ENCODE assay signal across 13 cellular contexts in the genomic region with DNA sequence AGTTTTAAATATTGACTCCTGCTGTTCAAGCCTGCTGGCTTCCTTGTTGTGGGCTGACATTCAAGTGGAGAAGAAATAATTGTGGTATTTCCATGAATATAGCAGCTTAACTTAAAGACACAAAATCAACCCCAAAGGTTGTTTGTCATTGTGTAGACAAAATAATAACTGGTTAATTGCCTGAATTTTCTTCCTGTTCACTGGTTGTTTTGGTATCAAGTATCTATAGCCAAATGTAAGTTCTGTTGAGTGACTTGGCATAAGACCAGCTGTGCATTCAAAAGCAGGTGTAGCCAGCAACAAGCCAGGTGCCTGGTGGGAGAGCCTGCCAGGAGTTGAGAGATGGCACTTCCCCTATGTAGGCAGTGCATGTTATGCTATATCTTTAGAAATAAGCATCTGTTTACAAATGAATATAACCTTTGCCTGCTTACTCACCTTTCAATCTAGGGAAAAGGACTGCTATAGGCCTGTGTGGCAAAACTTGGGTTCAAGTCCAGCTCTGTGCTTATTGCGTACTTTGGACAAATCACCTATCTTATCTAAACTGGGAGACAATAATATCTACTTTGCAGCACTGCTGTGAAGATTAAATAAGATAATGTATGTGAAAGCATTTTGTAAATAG.
DNase-seq lines count a peak whose midpoint lies in the region; ATAC-seq and TF ChIP-seq lines count a peak whose summit lies in the region.
"Had no signal": no experiment of that assay in that cellular context is flagged by ENCODE, and none has a peak within 500 bp of the region (broad histone marks: within the 10 kb centered on the region; RNA-seq: fewer than 3 reads in every experiment).

No MANE protein-coding gene starts in this region.

- CTCF ChIA-PET in SK-N-SH (lab: Yijun Ruan, JAX): no interaction called here

- peak overlapping the region; percentile 90 for H3K18ac ChIP-seq in mesendoderm (ENCODE audit: low read length)

- H3K56ac ChIP-seq in mesendoderm (ENCODE audit: low read length): peak overlapping the region; percentile 80

- no peaks in the 10 kb centered on the region for H4K20me1 ChIP-seq in SK-N-SH (ENCODE audit: insufficient read depth)

- no peak overlapping the region for H3K4me3 ChIP-seq in mesendoderm (ENCODE audit: low read length)
- no peak overlapping the region for H3K4me3 ChIP-seq in upper lobe of left lung
- no peak overlapping the region for H3K4me3 ChIP-seq in SK-N-SH (ENCODE audit: low read depth in 2 of 2, low read length in 1 of 2)
- H3K4me3 ChIP-seq: breast epithelium, esophagus muscularis mucosa, PC-9 had no signal

- H3K79me2 ChIP-seq in mesendoderm (ENCODE audit: control insufficient read depth, insufficient read depth, low read length): no peaks in the 10 kb centered on the region
- no peaks in the 10 kb centered on the region for H3K79me2 ChIP-seq in SK-N-SH (ENCODE audit: insufficient read depth)

- H2BK15ac ChIP-seq in mesendoderm (replicated peaks; ENCODE audit: low read depth): peak overlapping the region; percentile 92

- TF ChIP-seq EP300 in upper lobe of left lung (IDR thresholded peaks at IDR 0.05): no peak
- no peak for TF ChIP-seq EP300 in SK-N-SH (IDR thresholded peaks at IDR 0.05; ENCODE audit: borderline replicate concordance in 1 of 2, low read depth in 1 of 2, low read length in 1 of 2)

- no peak overlapping the region for H2AK5ac ChIP-seq in mesendoderm (ENCODE audit: low read length)

- H3F3A ChIP-seq in SK-N-SH (replicated peaks; ENCODE audit: insufficient read depth): no peaks in the 10 kb centered on the region

- WGBS in mesendoderm (ENCODE audit: extremely low coverage, insufficient coverage, low lambda C conversion rate): no CpG with 5 or more reads among the region's 1 CpG
- WGBS in upper lobe of left lung, 2 donors: 96% methylated on average over 1 of the region's 1 CpG
- 100% methylated on average over 1 of the region's 1 CpG for WGBS in SK-N-SH (ENCODE audit: low lambda C conversion rate)

- no peak for TF ChIP-seq RAD21 in SK-N-SH (IDR thresholded peaks at IDR 0.05; ENCODE audit: low read length)

- H3K23ac ChIP-seq in mesendoderm (ENCODE audit: low read length): no peak overlapping the region

- H3K36me3 ChIP-seq in mesendoderm (ENCODE audit: control insufficient read depth, insufficient read depth, low read length) (no peaks in the 10 kb centered on the region), upper lobe of left lung (no peaks in the 10 kb centered on the region), SK-N-SH (replicated peaks in 1 of 2; ENCODE audit: control insufficient read depth in 1 of 2, insufficient read depth in 2 of 2, low read length in 1 of 2) (no peaks in the 10 kb centered on the region)
- H3K36me3 ChIP-seq: breast epithelium, esophagus muscularis mucosa had no signal

- H3K9me3 ChIP-seq in upper lobe of left lung: no peaks in the 10 kb centered on the region
- H3K9me3 ChIP-seq in SK-N-SH: no peaks in the 10 kb centered on the region
- H3K9me3 ChIP-seq: breast epithelium, esophagus muscularis mucosa had no signal

- peak overlapping the region; percentile 65 for H4K5ac ChIP-seq in mesendoderm (ENCODE audit: low read length)

- TF ChIP-seq CTCF in upper lobe of left lung (IDR thresholded peaks at IDR 0.05) (no peak), SK-N-SH (IDR thresholded peaks at IDR 0.05) (no peak)

- peak overlapping the region; percentile 90 for H3K4ac ChIP-seq in mesendoderm (ENCODE audit: low read depth, low read length)

- H2AFZ ChIP-seq in SK-N-SH (ENCODE audit: low read depth): no peak overlapping the region
- H2AFZ ChIP-seq: PC-9 had no signal

- H2BK120ac ChIP-seq in mesendoderm (ENCODE audit: low read depth, low read length): peak overlapping the region; percentile 76

- H3K27me3 ChIP-seq in mesendoderm (ENCODE audit: insufficient read depth, low read length, poor library complexity): no peaks in the 10 kb centered on the region
- no peaks in the 10 kb centered on the region for H3K27me3 ChIP-seq in upper lobe of left lung
- H3K27me3 ChIP-seq in SK-N-SH (ENCODE audit: insufficient read depth): no peaks in the 10 kb centered on the region
- H3K27me3 ChIP-seq: breast epithelium, esophagus muscularis mucosa had no signal

- H3K4me2 ChIP-seq in mesendoderm (ENCODE audit: low read length): no peak overlapping the region
- no peak overlapping the region for H3K4me2 ChIP-seq in SK-N-SH
- H3K4me2 ChIP-seq: PC-9 had no signal

- H3K27ac ChIP-seq in mesendoderm (ENCODE audit: low read depth, low read length) (peak overlapping the region; percentile 78), upper lobe of left lung (no peak overlapping the region), SK-N-SH (ENCODE audit: low read depth in 2 of 2, low read length in 1 of 2) (no peak overlapping the region)
- H3K27ac ChIP-seq: breast epithelium, esophagus muscularis mucosa, PC-9 had no signal

- DNase-seq in DMS53 (lab: John Stamatoyannopoulos, UW) (peak; percentile 87), NCI-H1092 treated with DMSO at 0.1 percent for 48 hours (lab: John Stamatoyannopoulos, UW) (peak; percentile 99), NCI-H748 (lab: John Stamatoyannopoulos, UW; ENCODE audit: unreplicated experiment) (peak; percentile 97), mesendoderm (no peak), upper lobe of left lung (no peak), SK-N-SH (no peak), HPDE6-E6E7 (ENCODE audit: extremely low spot score) (no peak)
- DNase-seq: activated T-cell treated with anti-CD3 and anti-CD28 coated beads, Interleukin-2, amount 50 U/mL, for 48 hours; stimulated activated naive CD4-positive, alpha-beta T cell had no signal

- POLR2A ChIA-PET in SK-N-SH (lab: Yijun Ruan, JAX): no interaction called here

- no peak overlapping the region for H4K8ac ChIP-seq in mesendoderm (ENCODE audit: low read depth, low read length)

- H3K9me2 ChIP-seq in SK-N-SH: no peaks in the 10 kb centered on the region

- H3K9ac ChIP-seq in mesendoderm (ENCODE audit: low read length) (peak overlapping the region; percentile 25), SK-N-SH (no peak overlapping the region)

- peak overlapping the region; percentile 97 for H2BK5ac ChIP-seq in mesendoderm (ENCODE audit: low read length)

- no peaks in the 10 kb centered on the region for H3K79me1 ChIP-seq in mesendoderm (ENCODE audit: low read length)

- no peak for ATAC-seq in upper lobe of left lung (ENCODE audit: low FRiP score in 2 of 2)
- no peak for ATAC-seq in HG03571 (IDR thresholded peaks at IDR 0.05; ENCODE audit: unreplicated experiment)

- no peak for TF ChIP-seq POLR2A in upper lobe of left lung (IDR thresholded peaks at IDR 0.05)

- H3K4me1 ChIP-seq in mesendoderm (ENCODE audit: control insufficient read depth, low read depth, low read length) (peaks cover 23% of the 10 kb centered on the region), upper lobe of left lung (peaks cover 12 to 24% (median 15%) of the 10 kb centered on the region in 4 donors), SK-N-SH (ENCODE audit: control insufficient read depth in 1 of 2, insufficient read depth in 2 of 2, low read depth in 1 of 2, low read length in 1 of 2) (peaks cover 0 to 4% of the 10 kb centered on the region in 2 experiments; a peak in 1 of 4 replicates)
- H3K4me1 ChIP-seq: breast epithelium had no signal

TF ChIP-seq in SK-N-SH, 30 proteins besides CTCF, POLR2A, EP300 and RAD21:
- no peak for TF ChIP-seq NFIC (IDR thresholded peaks at IDR 0.05; ENCODE audit: borderline replicate concordance)
- TF ChIP-seq SIN3A (IDR thresholded peaks at IDR 0.05; ENCODE audit: borderline replicate concordance, low read depth, low read length): no peak
- TF ChIP-seq, protein P1, sequence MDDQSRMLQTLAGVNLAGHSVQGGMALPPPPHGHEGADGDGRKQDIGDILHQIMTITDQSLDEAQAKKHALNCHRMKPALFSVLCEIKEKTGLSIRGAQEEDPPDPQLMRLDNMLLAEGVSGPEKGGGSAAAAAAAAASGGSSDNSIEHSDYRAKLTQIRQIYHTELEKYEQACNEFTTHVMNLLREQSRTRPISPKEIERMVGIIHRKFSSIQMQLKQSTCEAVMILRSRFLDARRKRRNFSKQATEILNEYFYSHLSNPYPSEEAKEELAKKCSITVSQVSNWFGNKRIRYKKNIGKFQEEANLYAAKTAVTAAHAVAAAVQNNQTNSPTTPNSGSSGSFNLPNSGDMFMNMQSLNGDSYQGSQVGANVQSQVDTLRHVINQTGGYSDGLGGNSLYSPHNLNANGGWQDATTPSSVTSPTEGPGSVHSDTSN (IDR thresholded peaks at IDR 0.05): no peak
- no peak for TF ChIP-seq RCOR1 (IDR thresholded peaks at IDR 0.05; ENCODE audit: low read length)
- no peak for TF ChIP-seq RXRA (IDR thresholded peaks at IDR 0.05; ENCODE audit: borderline replicate concordance, low read depth)
- TF ChIP-seq, protein P2, sequence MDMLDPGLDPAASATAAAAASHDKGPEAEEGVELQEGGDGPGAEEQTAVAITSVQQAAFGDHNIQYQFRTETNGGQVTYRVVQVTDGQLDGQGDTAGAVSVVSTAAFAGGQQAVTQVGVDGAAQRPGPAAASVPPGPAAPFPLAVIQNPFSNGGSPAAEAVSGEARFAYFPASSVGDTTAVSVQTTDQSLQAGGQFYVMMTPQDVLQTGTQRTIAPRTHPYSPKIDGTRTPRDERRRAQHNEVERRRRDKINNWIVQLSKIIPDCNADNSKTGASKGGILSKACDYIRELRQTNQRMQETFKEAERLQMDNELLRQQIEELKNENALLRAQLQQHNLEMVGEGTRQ (IDR thresholded peaks at IDR 0.05; ENCODE audit: borderline replicate concordance, low read depth, low read length): no peak
TF ChIP-seq in SK-N-SH: peak in this region for 0.

Comparison
In these comparisons a context has a peak if more than half of its experiments do, and no peak if none do; other contexts are left out.
1. DNase-seq: peak in DMS53 (single experiment), NCI-H1092 treated with DMSO at 0.1 percent for 48 hours (single experiment) and NCI-H748 (single experiment); none in mesendoderm (single experiment), upper lobe of left lung (0 of 2), SK-N-SH (single experiment) and HPDE6-E6E7 (single experiment).